In genomic region chr12:95993907-95994306, GRCh38 we compare ENCODE assay signal across 32 cellular contexts. TPM values are rescaled to one million over a fixed set of nuclear protein-coding genes. Genes with fewer than 3 reads are reported as not detected.
"Had no signal": no experiment of that assay in that cellular context is flagged by ENCODE, and none has a peak within 500 bp of the region (broad histone marks: within the 10 kb centered on the region; RNA-seq: fewer than 3 reads in every experiment).

No MANE protein-coding gene starts in this region.

- H3K9me3 ChIP-seq: ovary, psoas muscle, spleen, suprapubic skin, testis, tibial artery, transverse colon, upper lobe of right lung, uterus had no signal

- H3K9ac ChIP-seq: parathyroid adenoma had no signal

- ATAC-seq: naive thymus-derived CD8-positive, alpha-beta T cell; natural killer cell treated with Interleukin-12 subunit alpha and Interleukin-12 subunit beta and Interleukin-15 and Interleukin-18, amount 100 ng/mL, for 72 hours; psoas muscle; right cardiac atrium; sciatic nerve; stimulated activated memory B cell treated with anti-CD40 and anti-IgM and Interleukin-4, amounts not matched to agents 10 μg/mL and 1 μg/mL and 100 μg/mL, for 72 hours; stimulated activated naive CD8-positive, alpha-beta T cell treated with anti-CD3 and anti-CD28 coated beads, Interleukin-15, amount 100 ng/mL, for 72 hours; stimulated activated naive CD8-positive, alpha-beta T cell treated with anti-CD3 and anti-CD28 coated beads, Interleukin-15, Interleukin-2, amounts not matched to agents 100 U/mL and 50 U/mL, for 24 hours; upper lobe of right lung had no signal

- H3K4me3 ChIP-seq: ovary, psoas muscle, skin epidermis, smooth muscle cell, spleen, suprapubic skin, testis, tibial artery, transverse colon, upper lobe of right lung, uterus had no signal

- H3K36me3 ChIP-seq: ovary, suprapubic skin, tibial artery, transverse colon, upper lobe of right lung, uterus had no signal

- H3K27ac ChIP-seq: ovary, parathyroid adenoma, psoas muscle, skin epidermis, suprapubic skin, testis, tibial artery, transverse colon, upper lobe of right lung, uterus had no signal

- DNase-seq: naive thymus-derived CD8-positive, alpha-beta T cell; nephron progenitor cell; occipital lobe; ovary; posterior cingulate gyrus; psoas muscle; right cardiac atrium; spleen; stimulated activated CD4-positive, alpha-beta T cell treated with anti-CD3 and anti-CD28 coated beads, Interleukin-12 subunit alpha, Interleukin-12 subunit beta, amount 100 ng/mL, for 4 hours; stimulated activated CD4-positive, alpha-beta T cell treated with anti-CD3 and anti-CD28 coated beads, Interleukin-1b, Interleukin-23, amount 100 ng/mL, for 48 hours; stimulated activated CD4-positive, alpha-beta T cell treated with anti-CD3 and anti-CD28 coated beads, Interleukin-4, amount 100 ng/mL, for 1 hour; stimulated activated CD4-positive, alpha-beta T cell treated with anti-CD3 and anti-CD28 coated beads, Interleukin-4, amount 100 ng/mL, for 4 hours; stimulated activated CD8-positive, alpha-beta memory T cell treated with anti-CD3 and anti-CD28 coated beads, Interleukin-4, amount 100 ng/mL, for 48 hours; stimulated activated naive CD4-positive, alpha-beta T cell; stimulated activated naive CD8-positive, alpha-beta T cell treated with anti-CD3 and anti-CD28 coated beads, Interleukin-15, amount 100 ng/mL, for 72 hours; stimulated activated naive CD8-positive, alpha-beta T cell treated with anti-CD3 and anti-CD28 coated beads, Interleukin-15, Interleukin-2, amounts not matched to agents 100 U/mL and 50 U/mL, for 24 hours; substantia nigra; testis; tibial artery; transverse colon; upper lobe of right lung; uterus had no signal

- H3K4me1 ChIP-seq: parathyroid adenoma, psoas muscle, testis, uterus had no signal

- H3K27me3 ChIP-seq: ovary, spleen, suprapubic skin, testis, tibial artery, transverse colon, upper lobe of right lung, uterus had no signal

RNA-seq across cellular contexts. Expression of gene HAL, which starts 2.2 kb away (rescaled TPM):
- total RNA-seq: urinary bladder had no signal
- polyA plus RNA-seq: naive thymus-derived CD8-positive, alpha-beta T cell; smooth muscle cell had no signal

RNA-seq across cellular contexts. Expression of gene CCDC38, which starts 51.5 kb away (rescaled TPM):
- total RNA-seq: neural crest cell, progenitor cell of endocrine pancreas, smooth muscle cell, transverse colon, upper lobe of right lung, urinary bladder had no signal
- polyA plus RNA-seq: naive thymus-derived CD8-positive, alpha-beta T cell had no signal
